In the genomic region with DNA sequence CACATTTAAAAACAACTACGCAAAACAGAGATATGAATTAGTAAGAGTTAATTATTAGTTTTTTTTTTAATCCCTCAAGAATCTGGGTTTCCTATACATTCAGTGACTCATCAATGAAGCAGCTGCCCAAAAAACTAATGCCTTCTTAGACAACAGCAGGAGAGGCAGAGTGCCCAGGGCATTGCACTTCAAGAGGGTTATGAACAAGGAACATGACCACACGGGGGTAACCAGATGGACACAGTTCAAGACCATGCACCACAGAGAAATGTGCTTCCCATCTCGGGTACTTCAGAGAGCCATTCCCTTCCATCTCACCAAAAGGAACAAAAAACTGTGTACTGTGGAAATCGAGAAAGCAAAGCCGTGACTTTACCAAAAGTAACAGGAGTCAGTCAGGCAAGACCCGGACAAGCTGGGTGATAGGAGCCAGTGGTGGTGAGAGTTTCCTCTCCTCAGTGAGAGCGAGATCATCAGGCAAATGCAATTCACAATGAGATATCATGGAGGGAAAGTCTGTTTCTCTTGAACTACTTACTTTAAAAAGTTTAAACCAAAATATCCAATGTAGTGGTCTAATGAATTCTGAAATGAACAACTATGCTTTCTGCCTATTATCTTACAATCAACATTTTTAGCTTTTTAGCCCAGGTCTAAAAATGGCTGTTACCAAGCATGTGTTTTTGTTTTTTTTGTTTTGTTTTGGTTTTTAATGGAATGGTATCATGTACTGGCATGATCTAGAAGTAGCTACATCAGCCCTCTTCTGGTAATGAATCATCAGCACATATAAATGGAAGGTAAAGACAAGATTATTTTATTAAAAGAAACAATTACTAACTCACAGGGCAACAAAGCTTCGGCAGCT, we compare ENCODE assay signal across 27 cellular contexts.
A peak's percentile ranks its signal among the peaks of the same experiment; 100 is the strongest.
DNase-seq lines count a peak whose midpoint lies in the region; ATAC-seq and TF ChIP-seq lines count a peak whose summit lies in the region.
"Had no signal": no experiment of that assay in that cellular context is flagged by ENCODE, and none has a peak within 500 bp of the region (broad histone marks: within the 10 kb centered on the region; RNA-seq: fewer than 3 reads in every experiment).

No MANE protein-coding gene starts in this region.

- H3K27me3 Mint-ChIP-seq in MCF 10A (ENCODE audit: insufficient read depth, unreplicated experiment): no peaks in the 10 kb centered on the region
- no peaks in the 10 kb centered on the region for H3K27me3 Mint-ChIP-seq in WTC11 (ENCODE audit: low read depth)

- H3K9me3 ChIP-seq in breast epithelium (no peaks in the 10 kb centered on the region), thyroid gland (no peaks in the 10 kb centered on the region)
- H3K9me3 ChIP-seq: gastroesophageal sphincter, neutrophil, transverse colon had no signal

- 56 to 69% methylated on average over 8 of the region's 8 CpGs for WGBS in thyroid gland, 2 donors

- TF ChIP-seq CTCF in MCF 10A (IDR thresholded peaks at IDR 0.05; ENCODE audit: unreplicated experiment): no peak
- TF ChIP-seq CTCF in breast epithelium (IDR thresholded peaks at IDR 0.05): no peak
- TF ChIP-seq CTCF in WTC11 (IDR thresholded peaks at IDR 0.05): no peak
- TF ChIP-seq CTCF in thyroid gland (IDR thresholded peaks at IDR 0.05): no peak

- ATAC-seq in WTC11: no peak
- no peak for ATAC-seq in GM19324 (IDR thresholded peaks at IDR 0.05; ENCODE audit: low FRiP score, unreplicated experiment)
- ATAC-seq: activated T-cell treated with anti-CD3 and anti-CD28 coated beads, Interleukin-2, amount 50 U/mL, for 4 hours; gastroesophageal sphincter had no signal

- H3K4me1 ChIP-seq in breast epithelium (no peaks in the 10 kb centered on the region), thyroid gland (peaks cover 0 to 12% of the 10 kb centered on the region in 2 donors)

- TF ChIP-seq POLR2A in breast epithelium (IDR thresholded peaks at IDR 0.05): no peak
- no peak for TF ChIP-seq POLR2A in thyroid gland (IDR thresholded peaks at IDR 0.05)

- H3K4me1 Mint-ChIP-seq in MCF 10A (ENCODE audit: insufficient read depth, unreplicated experiment) (peaks cover 23% of the 10 kb centered on the region), WTC11 (peaks cover 57% of the 10 kb centered on the region)

- DNase-seq in MCF 10A (ENCODE audit: unreplicated experiment) (peak; percentile 27), breast epithelium (ENCODE audit: low spot score in 2 of 2) (no peak), WTC11 (ENCODE audit: low spot score) (no peak), fibroblast of gingiva (ENCODE audit: low read depth) (peak; percentile 27), thyroid gland (peak; percentile 27 to 38), NCI-H2227 (lab: John Stamatoyannopoulos, UW; ENCODE audit: unreplicated experiment) (no peak)
- no peak for DNase-seq in stimulated activated CD4-positive, alpha-beta T cell treated with anti-CD3 and anti-CD28 coated beads, Interleukin-2, amount 100 ng/mL, for 24 hours
- DNase-seq: 8988T; activated CD4-positive, alpha-beta T cell treated with anti-CD3 and anti-CD28 coated beads for 1 hour; activated CD8-positive, alpha-beta memory T cell treated with anti-CD3 and anti-CD28 coated beads for 24 hours; activated naive CD4-positive, alpha-beta T cell treated with anti-CD3 and anti-CD28 coated beads for 36 hours; activated T-cell treated with anti-CD3 and anti-CD28 coated beads, Interleukin-2, amount 50 U/mL, for 4 hours; amniotic stem cell; DMS79; islet precursor cell; NCI-H1105 treated with DMSO at 0.1 percent for 48 hours; NCI-H2107; NCI-H510A treated with DMSO at 0.1 percent for 48 hours; SHP77; small intestine; stimulated activated CD4-positive, alpha-beta T cell treated with anti-CD3 and anti-CD28 coated beads, Interleukin-2, amount 100 ng/mL, for 48 hours; stimulated activated naive CD4-positive, alpha-beta T cell treated with Interleukin-2 at 50 U/mL for 16 hours; transverse colon had no signal

- no peaks in the 10 kb centered on the region for H3K36me3 Mint-ChIP-seq in MCF 10A (ENCODE audit: insufficient read depth, unreplicated experiment)
- no peaks in the 10 kb centered on the region for H3K36me3 Mint-ChIP-seq in WTC11

- CTCF ChIA-PET in MCF 10A (lab: Yijun Ruan, JAX): interaction anchor here (0.6 to 1.7 kb wide), 6 partner anchors 11 to 69 kb away, joined by 3 to 7 read pairs (median 3); no protein-coding TSS in a partner anchor
- CTCF ChIA-PET in WTC11 (lab: Charles Lee): no interaction called here

- no peaks in the 10 kb centered on the region for H3K27me3 ChIP-seq in breast epithelium
- no peaks in the 10 kb centered on the region for H3K27me3 ChIP-seq in thyroid gland
- H3K27me3 ChIP-seq: gastroesophageal sphincter, transverse colon had no signal

- intact Hi-C loops in MCF 10A (cut with micrococcal nuclease): no loop called here
- intact Hi-C loops in breast epithelium (cut with DNase I; ENCODE audit: low total_unique reads): no loop called here
- intact Hi-C loops in thyroid gland (cut with DNase I): no loop called here

- no peaks in the 10 kb centered on the region for H3K9me3 Mint-ChIP-seq in MCF 10A (ENCODE audit: unreplicated experiment)
- no peaks in the 10 kb centered on the region for H3K9me3 Mint-ChIP-seq in WTC11
- H3K9me3 Mint-ChIP-seq: activated naive CD4-positive, alpha-beta T cell treated with anti-CD3 and anti-CD28 coated beads for 36 hours; activated T-cell treated with anti-CD3 and anti-CD28 coated beads, Interleukin-2, amount 50 U/mL, for 4 hours had no signal

- H3K4me3 Mint-ChIP-seq in MCF 10A (ENCODE audit: unreplicated experiment) (no peak overlapping the region), WTC11 (no peak overlapping the region)
- H3K4me3 Mint-ChIP-seq: activated naive CD4-positive, alpha-beta T cell treated with anti-CD3 and anti-CD28 coated beads for 36 hours; activated T-cell treated with anti-CD3 and anti-CD28 coated beads, Interleukin-2, amount 50 U/mL, for 4 hours had no signal

- no peaks in the 10 kb centered on the region for H3K36me3 ChIP-seq in breast epithelium
- H3K36me3 ChIP-seq in thyroid gland: no peaks in the 10 kb centered on the region
- H3K36me3 ChIP-seq: gastroesophageal sphincter, neutrophil, transverse colon had no signal

- H3K27ac Mint-ChIP-seq in MCF 10A (ENCODE audit: low read depth, unreplicated experiment): peak overlapping the region; percentile 86
- 0 out of 2 replicates have a peak overlapping the region, but pooled peaks have one; percentile 0 for H3K27ac Mint-ChIP-seq in WTC11
- H3K27ac Mint-ChIP-seq: activated naive CD4-positive, alpha-beta T cell treated with anti-CD3 and anti-CD28 coated beads for 36 hours had no signal

- POLR2A ChIA-PET in MCF 10A (lab: Yijun Ruan, JAX): interaction anchor here (0.6 to 5.4 kb wide), 17 partner anchors 10 to 264 kb away, joined by 3 to 41 read pairs (median 9); no protein-coding TSS in a partner anchor
- POLR2A ChIA-PET in WTC11 (lab: Charles Lee): no interaction called here

- H3K27ac ChIP-seq in breast epithelium: no peak overlapping the region
- H3K27ac ChIP-seq in thyroid gland: no peak overlapping the region
- H3K27ac ChIP-seq: gastroesophageal sphincter, neutrophil, transverse colon had no signal

- no TSS peak for BruUV-seq in MCF 10A (replicated peaks; lab: Mats Ljungman, UMichigan)

- H3K4me3 ChIP-seq in breast epithelium (no peak overlapping the region), thyroid gland (replicated peaks in 1 of 3) (no peak overlapping the region)
- H3K4me3 ChIP-seq: gastroesophageal sphincter, lung, transverse colon had no signal

TF ChIP-seq in WTC11, 78 proteins besides CTCF, POLR2A, EP300 and RAD21:
- no peak for TF ChIP-seq OVOL2 (CRISPR knock-in tag; IDR thresholded peaks at IDR 0.05; ENCODE audit: borderline replicate concordance)

Comparison
In these comparisons a context has a peak if more than half of its experiments do, and no peak if none do; other contexts are left out.
1. DNase-seq: peak in MCF 10A (single experiment), fibroblast of gingiva (single experiment) and thyroid gland (2 of 2); none in breast epithelium (0 of 2), WTC11 (single experiment), stimulated activated CD4-positive, alpha-beta T cell treated with anti-CD3 and anti-CD28 coated beads, Interleukin-2, amount 100 ng/mL, for 24 hours (0 of 2) and NCI-H2227 (single experiment).